In the genomic region with DNA sequence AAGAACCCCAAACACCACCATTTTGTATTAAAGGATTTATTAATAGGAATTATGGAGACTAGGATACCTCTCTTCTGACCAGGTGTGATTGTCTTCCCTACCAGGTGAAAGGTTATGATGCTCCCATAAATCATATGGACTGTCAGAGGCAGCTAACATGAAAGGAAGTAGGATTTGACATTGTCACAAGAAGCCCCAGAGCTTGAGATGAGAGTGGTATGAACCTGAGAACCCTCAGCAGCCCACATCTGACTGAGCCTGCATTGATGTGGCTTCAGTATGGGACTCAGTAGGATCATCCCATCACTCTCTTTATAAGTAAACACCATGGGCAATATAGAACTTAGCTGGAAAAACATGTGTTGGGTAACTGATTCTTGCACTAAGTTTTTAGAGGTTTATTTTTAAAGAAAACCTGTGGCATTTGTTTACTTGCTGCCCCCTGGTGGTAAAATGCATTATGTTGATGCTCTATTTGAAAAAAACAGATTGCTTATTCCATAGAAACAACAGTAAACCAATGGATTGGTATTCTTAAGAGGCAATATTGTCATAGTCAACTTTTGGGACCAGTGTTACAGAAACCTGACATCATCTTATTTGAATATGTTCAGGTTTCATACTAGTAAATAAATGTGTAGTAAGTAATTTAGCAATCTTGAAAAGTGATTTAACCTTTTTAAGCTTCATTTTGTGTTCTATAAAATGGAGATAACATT, we compare ENCODE assay signal across 7 cellular contexts. TPM values are rescaled to one million over a fixed set of nuclear protein-coding genes. Genes with fewer than 3 reads are reported as not detected.
DNase-seq lines count a peak whose midpoint lies in the region; ATAC-seq, FAIRE-seq and TF ChIP-seq lines count a peak whose summit lies in the region.

No MANE protein-coding gene starts in this region.

- in situ Hi-C loops in Caki2 (cut with HindIII; ENCODE audit: low pct_unique_long_range_greater_than_20kb, low sequenced_read_pairs): no loop called here

- H3K27me3 ChIP-seq in OCI-LY3 (ENCODE audit: low read depth, low read length): no peaks in the 10 kb centered on the region

- ATAC-seq in GM21390 (IDR thresholded peaks at IDR 0.05; ENCODE audit: unreplicated experiment): no peak
- ATAC-seq in stimulated activated naive B cell treated with anti-CD40 and anti-IgM and Interleukin-4, amounts not matched to agents 10 μg/mL and 1 μg/mL and 100 μg/mL, for 72 hours (replicated peaks): no peak

- FAIRE-seq in GM18507 (lab: Jason Lieb, UNC): peak; percentile 15

- no peak overlapping the region for H3K4me3 Mint-ChIP-seq in stimulated activated naive B cell treated with anti-CD40 and anti-IgM and Interleukin-4, amounts not matched to agents 10 μg/mL and 1 μg/mL and 100 μg/mL, for 72 hours

- TF ChIP-seq CTCF in OCI-LY3 (IDR thresholded peaks at IDR 0.05; ENCODE audit: low read depth, low read length) (peak; percentile 93), choroid plexus epithelial cell (conservative IDR thresholded peaks at IDR 0.05; ENCODE audit: low read depth, low read length) (peak; percentile 61)

- no peaks in the 10 kb centered on the region for H3K9me3 ChIP-seq in OCI-LY3 (ENCODE audit: insufficient read depth, low read length)

- H3K4me2 ChIP-seq in OCI-LY3 (ENCODE audit: low read length): no peak overlapping the region

- peaks cover 11% of the 10 kb centered on the region for H3K36me3 ChIP-seq in OCI-LY3 (replicated peaks; ENCODE audit: low read depth, low read length)

- H3K4me3 ChIP-seq in OCI-LY3 (ENCODE audit: low read length) (no peak overlapping the region), choroid plexus epithelial cell (ENCODE audit: low read depth, low read length) (no peak overlapping the region)

- no peak overlapping the region for H2AFZ ChIP-seq in OCI-LY3 (ENCODE audit: low read depth, low read length)

- H3K4me1 Mint-ChIP-seq in stimulated activated naive B cell treated with anti-CD40 and anti-IgM and Interleukin-4, amounts not matched to agents 10 μg/mL and 1 μg/mL and 100 μg/mL, for 72 hours: peaks cover 2 to 7% of the 10 kb centered on the region in 2 donors

- peaks cover 31 to 40% of the 10 kb centered on the region in 2 donors for H3K36me3 Mint-ChIP-seq in stimulated activated naive B cell treated with anti-CD40 and anti-IgM and Interleukin-4, amounts not matched to agents 10 μg/mL and 1 μg/mL and 100 μg/mL, for 72 hours

- H3K79me2 ChIP-seq in OCI-LY3 (ENCODE audit: low read length): no peaks in the 10 kb centered on the region

- H3K27ac Mint-ChIP-seq in stimulated activated naive B cell treated with anti-CD40 and anti-IgM and Interleukin-4, amounts not matched to agents 10 μg/mL and 1 μg/mL and 100 μg/mL, for 72 hours: no peak overlapping the region

- H4K20me1 ChIP-seq in OCI-LY3 (ENCODE audit: insufficient read depth, low read length): no peaks in the 10 kb centered on the region

- H3K27ac ChIP-seq in OCI-LY3 (ENCODE audit: low read length): no peak overlapping the region

- DNase-seq in Caki2 (ENCODE audit: low read depth): peak; percentile 30
- DNase-seq in GM18507 (ENCODE audit: extremely low spot score, insufficient read length, low read depth): no peak
- DNase-seq in choroid plexus epithelial cell (ENCODE audit: low read depth): peak; percentile 79
- DNase-seq in mucosa of gallbladder (ENCODE audit: low spot score): peak; percentile 30
- no peak for DNase-seq in stimulated activated naive B cell treated with anti-CD40 and anti-IgM and Interleukin-4, amounts not matched to agents 10 μg/mL and 1 μg/mL and 100 μg/mL, for 72 hours

- no peaks in the 10 kb centered on the region for H3K27me3 Mint-ChIP-seq in stimulated activated naive B cell treated with anti-CD40 and anti-IgM and Interleukin-4, amounts not matched to agents 10 μg/mL and 1 μg/mL and 100 μg/mL, for 72 hours

- no peak overlapping the region for H3K9ac ChIP-seq in OCI-LY3 (ENCODE audit: low read length)

- peaks cover 6% of the 10 kb centered on the region for H3K4me1 ChIP-seq in OCI-LY3 (ENCODE audit: low read length)

- H3K9me3 Mint-ChIP-seq in stimulated activated naive B cell treated with anti-CD40 and anti-IgM and Interleukin-4, amounts not matched to agents 10 μg/mL and 1 μg/mL and 100 μg/mL, for 72 hours: no peaks in the 10 kb centered on the region

RNA-seq across cellular contexts. Expression of a gene that starts 16.6 kb away (rescaled TPM):
- 120 and 196 TPM in 2 replicates for total RNA-seq in Caki2 (2014; rRNA removed; shearing (Covaris generic); ENCODE audit: low replicate concordance)
- 78.1 TPM for total RNA-seq in mucosa of gallbladder

RNA-seq across cellular contexts. Expression of a gene that starts 40.1 kb away (rescaled TPM):
- 11.5 and 17.6 TPM in 2 replicates for total RNA-seq in Caki2 (2014; rRNA removed; shearing (Covaris generic); ENCODE audit: low replicate concordance)
- 35.5 TPM for total RNA-seq in mucosa of gallbladder

Comparison
In these comparisons a context has a peak if more than half of its experiments do, and no peak if none do; other contexts are left out.
1. DNase-seq: peak in Caki2 (single experiment), choroid plexus epithelial cell (single experiment) and mucosa of gallbladder (single experiment); none in GM18507 (single experiment) and stimulated activated naive B cell treated with anti-CD40 and anti-IgM and Interleukin-4, amounts not matched to agents 10 μg/mL and 1 μg/mL and 100 μg/mL, for 72 hours (single experiment).